In the genomic region with DNA sequence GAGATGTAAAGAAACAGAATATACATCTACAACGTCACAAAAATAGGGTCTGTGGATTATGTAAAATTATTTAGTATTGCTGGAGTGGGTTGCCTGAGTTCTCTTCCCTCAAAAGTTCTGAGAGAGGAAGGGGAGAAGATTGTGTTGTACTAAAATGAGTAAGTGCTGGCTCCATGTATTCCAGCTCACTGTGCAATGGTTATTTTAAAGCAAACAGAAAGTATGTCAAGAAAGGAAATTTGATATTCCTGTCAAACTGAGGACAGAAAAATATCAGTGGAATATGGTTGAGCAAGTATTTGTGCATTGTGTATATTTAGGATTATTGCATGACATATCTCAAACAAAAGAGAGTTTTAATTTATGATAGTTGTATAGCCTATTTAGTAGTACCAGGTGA, we compare ENCODE assay signal across 1 cellular context.
TF ChIP-seq lines count a peak whose summit lies in the region.

No MANE protein-coding gene starts in this region.

TF ChIP-seq in neural cell, 6 proteins besides CTCF, POLR2A, EP300 and RAD21 (continued from another document):
- TF ChIP-seq, protein P1, sequence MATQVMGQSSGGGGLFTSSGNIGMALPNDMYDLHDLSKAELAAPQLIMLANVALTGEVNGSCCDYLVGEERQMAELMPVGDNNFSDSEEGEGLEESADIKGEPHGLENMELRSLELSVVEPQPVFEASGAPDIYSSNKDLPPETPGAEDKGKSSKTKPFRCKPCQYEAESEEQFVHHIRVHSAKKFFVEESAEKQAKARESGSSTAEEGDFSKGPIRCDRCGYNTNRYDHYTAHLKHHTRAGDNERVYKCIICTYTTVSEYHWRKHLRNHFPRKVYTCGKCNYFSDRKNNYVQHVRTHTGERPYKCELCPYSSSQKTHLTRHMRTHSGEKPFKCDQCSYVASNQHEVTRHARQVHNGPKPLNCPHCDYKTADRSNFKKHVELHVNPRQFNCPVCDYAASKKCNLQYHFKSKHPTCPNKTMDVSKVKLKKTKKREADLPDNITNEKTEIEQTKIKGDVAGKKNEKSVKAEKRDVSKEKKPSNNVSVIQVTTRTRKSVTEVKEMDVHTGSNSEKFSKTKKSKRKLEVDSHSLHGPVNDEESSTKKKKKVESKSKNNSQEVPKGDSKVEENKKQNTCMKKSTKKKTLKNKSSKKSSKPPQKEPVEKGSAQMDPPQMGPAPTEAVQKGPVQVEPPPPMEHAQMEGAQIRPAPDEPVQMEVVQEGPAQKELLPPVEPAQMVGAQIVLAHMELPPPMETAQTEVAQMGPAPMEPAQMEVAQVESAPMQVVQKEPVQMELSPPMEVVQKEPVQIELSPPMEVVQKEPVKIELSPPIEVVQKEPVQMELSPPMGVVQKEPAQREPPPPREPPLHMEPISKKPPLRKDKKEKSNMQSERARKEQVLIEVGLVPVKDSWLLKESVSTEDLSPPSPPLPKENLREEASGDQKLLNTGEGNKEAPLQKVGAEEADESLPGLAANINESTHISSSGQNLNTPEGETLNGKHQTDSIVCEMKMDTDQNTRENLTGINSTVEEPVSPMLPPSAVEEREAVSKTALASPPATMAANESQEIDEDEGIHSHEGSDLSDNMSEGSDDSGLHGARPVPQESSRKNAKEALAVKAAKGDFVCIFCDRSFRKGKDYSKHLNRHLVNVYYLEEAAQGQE (IDR thresholded peaks at IDR 0.05; ENCODE audit: borderline replicate concordance) = no peak
- no peak for TF ChIP-seq TAF1 (IDR thresholded peaks at IDR 0.05; ENCODE audit: low read depth)
- TF ChIP-seq SMC3 (conservative IDR thresholded peaks at IDR 0.05; ENCODE audit: poor library complexity) = no peak
TF ChIP-seq in neural cell: peak in this region for 0.
